ENCODE assay signal across 1 cellular context in the genomic region with DNA sequence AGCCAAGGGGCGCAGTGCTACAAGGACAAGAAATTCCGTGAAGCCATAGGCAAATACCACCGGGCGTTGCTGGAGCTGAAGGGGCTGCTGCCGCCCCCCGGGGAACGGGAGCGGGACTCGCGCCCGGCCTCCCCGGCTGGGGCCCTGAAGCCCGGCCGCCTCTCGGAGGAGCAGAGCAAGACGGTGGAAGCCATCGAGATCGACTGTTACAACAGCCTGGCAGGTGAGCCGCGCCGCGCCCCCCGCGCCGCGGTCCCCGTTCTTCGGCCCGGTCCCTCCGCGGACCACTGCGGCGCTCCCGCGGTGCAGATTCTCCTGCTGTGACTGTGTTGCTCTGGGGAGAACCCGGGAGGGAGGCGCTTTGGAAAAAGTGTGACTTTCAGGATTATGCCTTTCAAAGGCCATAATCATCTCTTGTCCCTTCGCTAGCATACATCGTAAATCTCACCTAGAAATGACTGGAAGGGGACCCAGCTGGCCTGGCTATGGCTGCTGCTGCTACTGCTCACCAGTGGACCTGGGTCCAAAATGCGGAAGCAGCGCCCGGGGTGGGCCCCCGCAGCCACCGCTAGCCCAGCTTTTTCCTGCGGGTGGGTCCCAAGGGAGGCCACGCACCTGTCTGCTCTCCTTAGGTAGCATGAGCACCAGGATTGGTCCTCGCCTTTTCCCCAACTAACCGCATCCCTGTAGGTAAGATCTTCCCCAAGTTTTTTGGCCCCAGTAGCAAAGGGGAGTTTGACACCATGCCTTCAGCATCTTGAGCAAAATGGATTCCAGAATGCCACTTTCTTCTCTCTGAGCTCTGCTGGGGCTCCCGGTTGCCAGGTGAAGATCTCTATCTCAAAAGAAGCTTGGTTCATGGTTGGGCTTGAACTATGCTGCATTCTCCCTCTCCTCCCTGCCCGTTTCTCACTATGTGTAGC.
TF ChIP-seq lines count a peak whose summit lies in the region.

No MANE protein-coding gene starts in this region.

TF ChIP-seq in K562, 482 proteins besides CTCF, POLR2A, EP300 and RAD21:
- no peak for TF ChIP-seq ZNF699 (CRISPR knock-in tag; IDR thresholded peaks at IDR 0.05; ENCODE audit: insufficient replicate concordance)
